In the genomic region with DNA sequence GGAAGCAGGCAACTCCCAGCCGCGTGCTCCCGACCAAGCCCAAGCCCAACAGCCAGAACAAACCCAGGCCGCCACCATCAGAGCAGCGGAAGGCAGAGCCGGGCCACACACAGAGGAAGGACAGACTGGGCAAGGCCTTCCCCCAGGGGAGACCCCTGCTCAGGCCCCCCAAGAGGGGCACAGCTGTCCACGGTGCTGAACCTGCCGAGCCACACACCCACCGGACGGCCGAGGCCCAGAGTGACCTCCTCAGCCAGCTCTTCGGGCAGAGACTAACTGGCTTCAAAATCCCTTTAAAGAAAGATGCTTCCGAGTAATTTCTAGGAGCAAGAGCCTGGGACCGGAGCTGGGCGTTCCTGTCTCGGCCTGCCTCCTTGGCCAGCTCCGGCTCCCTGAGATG, we compare ENCODE assay signal across 4 cellular contexts.
TF ChIP-seq lines count a peak whose summit lies in the region.

No MANE protein-coding gene starts in this region.

TF ChIP-seq in SK-N-SH, 30 proteins besides CTCF, POLR2A, EP300 and RAD21:
- TF ChIP-seq RCOR1 (IDR thresholded peaks at IDR 0.05; ENCODE audit: low read length), result no peak
- TF ChIP-seq, protein P1, sequence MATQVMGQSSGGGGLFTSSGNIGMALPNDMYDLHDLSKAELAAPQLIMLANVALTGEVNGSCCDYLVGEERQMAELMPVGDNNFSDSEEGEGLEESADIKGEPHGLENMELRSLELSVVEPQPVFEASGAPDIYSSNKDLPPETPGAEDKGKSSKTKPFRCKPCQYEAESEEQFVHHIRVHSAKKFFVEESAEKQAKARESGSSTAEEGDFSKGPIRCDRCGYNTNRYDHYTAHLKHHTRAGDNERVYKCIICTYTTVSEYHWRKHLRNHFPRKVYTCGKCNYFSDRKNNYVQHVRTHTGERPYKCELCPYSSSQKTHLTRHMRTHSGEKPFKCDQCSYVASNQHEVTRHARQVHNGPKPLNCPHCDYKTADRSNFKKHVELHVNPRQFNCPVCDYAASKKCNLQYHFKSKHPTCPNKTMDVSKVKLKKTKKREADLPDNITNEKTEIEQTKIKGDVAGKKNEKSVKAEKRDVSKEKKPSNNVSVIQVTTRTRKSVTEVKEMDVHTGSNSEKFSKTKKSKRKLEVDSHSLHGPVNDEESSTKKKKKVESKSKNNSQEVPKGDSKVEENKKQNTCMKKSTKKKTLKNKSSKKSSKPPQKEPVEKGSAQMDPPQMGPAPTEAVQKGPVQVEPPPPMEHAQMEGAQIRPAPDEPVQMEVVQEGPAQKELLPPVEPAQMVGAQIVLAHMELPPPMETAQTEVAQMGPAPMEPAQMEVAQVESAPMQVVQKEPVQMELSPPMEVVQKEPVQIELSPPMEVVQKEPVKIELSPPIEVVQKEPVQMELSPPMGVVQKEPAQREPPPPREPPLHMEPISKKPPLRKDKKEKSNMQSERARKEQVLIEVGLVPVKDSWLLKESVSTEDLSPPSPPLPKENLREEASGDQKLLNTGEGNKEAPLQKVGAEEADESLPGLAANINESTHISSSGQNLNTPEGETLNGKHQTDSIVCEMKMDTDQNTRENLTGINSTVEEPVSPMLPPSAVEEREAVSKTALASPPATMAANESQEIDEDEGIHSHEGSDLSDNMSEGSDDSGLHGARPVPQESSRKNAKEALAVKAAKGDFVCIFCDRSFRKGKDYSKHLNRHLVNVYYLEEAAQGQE (IDR thresholded peaks at IDR 0.05; ENCODE audit: low read depth, low read length), result peak; percentile 67; the same call in 1 of the 2 replicates

TF ChIP-seq in SK-N-SH treated with all-trans-retinoic acid at 6 μM for 48 hours, 23 proteins besides CTCF, POLR2A, EP300 and RAD21:
- TF ChIP-seq ISL1 (CRISPR knock-in tag; IDR thresholded peaks at IDR 0.05) (no peak), PPARA (CRISPR knock-in tag; IDR thresholded peaks at IDR 0.05; ENCODE audit: borderline replicate concordance) (no peak), OSR1 (CRISPR knock-in tag; IDR thresholded peaks at IDR 0.05) (no peak), ZNF70 (CRISPR knock-in tag; IDR thresholded peaks at IDR 0.05) (no peak), BACH2 (CRISPR knock-in tag; IDR thresholded peaks at IDR 0.05; ENCODE audit: borderline replicate concordance) (no peak), TCF4 (CRISPR knock-in tag; IDR thresholded peaks at IDR 0.05; ENCODE audit: borderline replicate concordance) (no peak), ZFP30 (CRISPR knock-in tag; IDR thresholded peaks at IDR 0.05) (no peak), RARB (CRISPR knock-in tag; IDR thresholded peaks at IDR 0.05) (no peak)
- TF ChIP-seq, protein P2, sequence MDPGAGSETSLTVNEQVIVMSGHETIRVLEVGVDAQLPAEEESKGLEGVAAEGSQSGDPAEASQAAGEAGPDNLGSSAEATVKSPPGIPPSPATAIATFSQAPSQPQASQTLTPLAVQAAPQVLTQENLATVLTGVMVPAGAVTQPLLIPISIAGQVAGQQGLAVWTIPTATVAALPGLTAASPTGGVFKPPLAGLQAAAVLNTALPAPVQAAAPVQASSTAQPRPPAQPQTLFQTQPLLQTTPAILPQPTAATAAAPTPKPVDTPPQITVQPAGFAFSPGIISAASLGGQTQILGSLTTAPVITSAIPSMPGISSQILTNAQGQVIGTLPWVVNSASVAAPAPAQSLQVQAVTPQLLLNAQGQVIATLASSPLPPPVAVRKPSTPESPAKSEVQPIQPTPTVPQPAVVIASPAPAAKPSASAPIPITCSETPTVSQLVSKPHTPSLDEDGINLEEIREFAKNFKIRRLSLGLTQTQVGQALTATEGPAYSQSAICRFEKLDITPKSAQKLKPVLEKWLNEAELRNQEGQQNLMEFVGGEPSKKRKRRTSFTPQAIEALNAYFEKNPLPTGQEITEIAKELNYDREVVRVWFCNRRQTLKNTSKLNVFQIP (CRISPR knock-in tag; IDR thresholded peaks at IDR 0.05; ENCODE audit: borderline replicate concordance, low read depth), result no peak

TF ChIP-seq in HEK293, 187 proteins besides CTCF, POLR2A, EP300 and RAD21:
- TF ChIP-seq ZNF701 (tag by site-specific recombination; IDR thresholded peaks at IDR 0.05), result no peak
- TF ChIP-seq, protein P1 (tag by site-specific recombination; IDR thresholded peaks at IDR 0.05), result peak; percentile 84
TF ChIP-seq in HEK293: peak in this region for 1.

TF ChIP-seq in K562, 482 proteins besides CTCF, POLR2A, EP300 and RAD21:
- TF ChIP-seq BDP1 (IDR thresholded peaks at IDR 0.05; ENCODE audit: insufficient read depth, insufficient read length) (no peak), ZBTB7A (IDR thresholded peaks at IDR 0.05; ENCODE audit: borderline replicate concordance, control insufficient read depth, low read depth, low read length) (peak; percentile 81; the same call in 1 of the 2 replicates), ILF3 (IDR thresholded peaks at IDR 0.05; ENCODE audit: borderline replicate concordance) (no peak), KHSRP (IDR thresholded peaks at IDR 0.05) (no peak), MIER1 (IDR thresholded peaks at IDR 0.05; ENCODE audit: low read depth) (peak; percentile 49; the same call in 1 of the 2 replicates), MBD2 (IDR thresholded peaks at IDR 0.05; ENCODE audit: borderline replicate concordance, low read depth) (no peak), ZNF584 (CRISPR knock-in tag; IDR thresholded peaks at IDR 0.05; ENCODE audit: low read depth) (no peak), ZNF140 (CRISPR knock-in tag; IDR thresholded peaks at IDR 0.05) (no peak), CBFA2T2 (conservative IDR thresholded peaks at IDR 0.05) (no peak)
- TF ChIP-seq, protein P1 (CRISPR knock-in tag; IDR thresholded peaks at IDR 0.05; ENCODE audit: low read depth), result 0 out of 2 replicates have a peak, but pooled peaks have one; percentile 35
- TF ChIP-seq, protein P3, sequence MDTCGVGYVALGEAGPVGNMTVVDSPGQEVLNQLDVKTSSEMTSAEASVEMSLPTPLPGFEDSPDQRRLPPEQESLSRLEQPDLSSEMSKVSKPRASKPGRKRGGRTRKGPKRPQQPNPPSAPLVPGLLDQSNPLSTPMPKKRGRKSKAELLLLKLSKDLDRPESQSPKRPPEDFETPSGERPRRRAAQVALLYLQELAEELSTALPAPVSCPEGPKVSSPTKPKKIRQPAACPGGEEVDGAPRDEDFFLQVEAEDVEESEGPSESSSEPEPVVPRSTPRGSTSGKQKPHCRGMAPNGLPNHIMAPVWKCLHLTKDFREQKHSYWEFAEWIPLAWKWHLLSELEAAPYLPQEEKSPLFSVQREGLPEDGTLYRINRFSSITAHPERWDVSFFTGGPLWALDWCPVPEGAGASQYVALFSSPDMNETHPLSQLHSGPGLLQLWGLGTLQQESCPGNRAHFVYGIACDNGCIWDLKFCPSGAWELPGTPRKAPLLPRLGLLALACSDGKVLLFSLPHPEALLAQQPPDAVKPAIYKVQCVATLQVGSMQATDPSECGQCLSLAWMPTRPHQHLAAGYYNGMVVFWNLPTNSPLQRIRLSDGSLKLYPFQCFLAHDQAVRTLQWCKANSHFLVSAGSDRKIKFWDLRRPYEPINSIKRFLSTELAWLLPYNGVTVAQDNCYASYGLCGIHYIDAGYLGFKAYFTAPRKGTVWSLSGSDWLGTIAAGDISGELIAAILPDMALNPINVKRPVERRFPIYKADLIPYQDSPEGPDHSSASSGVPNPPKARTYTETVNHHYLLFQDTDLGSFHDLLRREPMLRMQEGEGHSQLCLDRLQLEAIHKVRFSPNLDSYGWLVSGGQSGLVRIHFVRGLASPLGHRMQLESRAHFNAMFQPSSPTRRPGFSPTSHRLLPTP (IDR thresholded peaks at IDR 0.05; ENCODE audit: borderline replicate concordance, extremely low read depth, insufficient read length), result no peak
- TF ChIP-seq, protein P4, sequence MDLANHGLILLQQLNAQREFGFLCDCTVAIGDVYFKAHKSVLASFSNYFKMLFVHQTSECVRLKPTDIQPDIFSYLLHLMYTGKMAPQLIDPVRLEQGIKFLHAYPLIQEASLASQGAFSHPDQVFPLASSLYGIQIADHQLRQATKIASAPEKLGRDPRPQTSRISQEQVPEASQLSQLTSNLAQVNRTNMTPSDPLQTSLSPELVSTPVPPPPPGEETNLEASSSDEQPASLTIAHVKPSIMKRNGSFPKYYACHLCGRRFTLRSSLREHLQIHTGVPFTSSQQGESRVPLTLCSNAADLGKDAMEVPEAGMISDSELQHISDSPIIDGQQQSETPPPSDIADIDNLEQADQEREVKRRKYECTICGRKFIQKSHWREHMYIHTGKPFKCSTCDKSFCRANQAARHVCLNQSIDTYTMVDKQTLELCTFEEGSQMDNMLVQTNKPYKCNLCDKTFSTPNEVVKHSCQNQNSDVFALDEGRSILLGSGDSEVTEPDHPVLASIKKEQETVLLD (IDR thresholded peaks at IDR 0.05), result no peak
- TF ChIP-seq, protein P5, sequence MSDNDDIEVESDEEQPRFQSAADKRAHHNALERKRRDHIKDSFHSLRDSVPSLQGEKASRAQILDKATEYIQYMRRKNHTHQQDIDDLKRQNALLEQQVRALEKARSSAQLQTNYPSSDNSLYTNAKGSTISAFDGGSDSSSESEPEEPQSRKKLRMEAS (CRISPR knock-in tag; IDR thresholded peaks at IDR 0.05), result no peak
